Comparison of ENCODE assay signal across 13 cellular contexts in the genomic region with DNA sequence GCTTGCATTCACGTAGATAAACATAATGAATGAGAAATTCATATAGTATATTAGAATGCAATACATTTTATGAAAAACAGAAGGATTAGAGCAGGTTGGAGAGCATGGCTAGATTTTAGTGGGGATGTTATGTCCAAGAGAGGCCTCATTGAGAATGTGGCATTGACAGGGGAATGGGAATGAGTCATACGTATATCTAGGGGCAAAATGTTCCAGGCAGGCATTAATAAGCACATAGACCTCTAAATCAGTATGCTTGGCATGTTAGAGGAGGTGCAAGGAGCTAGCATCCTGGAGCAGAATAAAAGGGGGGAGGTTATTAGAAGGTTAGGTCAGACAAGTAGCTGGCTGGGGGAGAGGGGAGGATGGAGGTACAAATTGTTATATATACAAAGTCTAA.
"Had no signal": no experiment of that assay in that cellular context is flagged by ENCODE, and none has a peak within 500 bp of the region (broad histone marks: within the 10 kb centered on the region; RNA-seq: fewer than 3 reads in every experiment).

No MANE protein-coding gene starts in this region.

- DNase-seq: activated B cell treated with CpG ODN at 0.5 μM for 24 hours; activated CD4-positive, alpha-beta T cell treated with anti-CD3 and anti-CD28 coated beads, Interleukin-2, amount 10 ng/mL, durations not matched to agents 24 days and 14 days; activated CD8-positive, alpha-beta memory T cell treated with anti-CD3 and anti-CD28 coated beads for 24 hours; activated naive CD4-positive, alpha-beta T cell treated with Interleukin-2 at 50 U/mL for 16 hours; adrenal gland; heart right ventricle; kidney; left ventricle myocardium superior; stimulated activated CD4-positive, alpha-beta T cell treated with anti-CD3 and anti-CD28 coated beads, Interleukin-4, amount 100 ng/mL, for 24 hours; T-helper 17 cell had no signal

- H3K36me3 ChIP-seq: adrenal gland, heart right ventricle had no signal

- H3K4me1 ChIP-seq: heart right ventricle had no signal

- H3K4me3 ChIP-seq: adrenal gland, heart right ventricle had no signal

- H3K27me3 ChIP-seq: adrenal gland, heart right ventricle had no signal

- FAIRE-seq: endometrium, frontal cortex, kidney had no signal

- ATAC-seq: esophagus mucosa, heart right ventricle, left ventricle myocardium superior, T-helper 17 cell had no signal

- H3K27ac ChIP-seq: adrenal gland, heart right ventricle had no signal
